14 cellular contexts compared by ENCODE assay signal in genomic region chr11:120125509-120125908, GRCh38. TPM values are rescaled to one million over a fixed set of nuclear protein-coding genes. Genes with fewer than 3 reads are reported as not detected.
DNase-seq lines count a peak whose midpoint lies in the region; ATAC-seq and TF ChIP-seq lines count a peak whose summit lies in the region.
"Had no signal": no experiment of that assay in that cellular context is flagged by ENCODE, and none has a peak within 500 bp of the region (broad histone marks: within the 10 kb centered on the region; RNA-seq: fewer than 3 reads in every experiment).

No MANE protein-coding gene starts in this region.

- H3K36me3 ChIP-seq in esophagus (ENCODE audit: control insufficient read depth in 2 of 2, insufficient read depth in 2 of 2, low read length in 1 of 2) = peaks cover 0 to 43% of the 10 kb centered on the region in 2 donors

- ATAC-seq in HG03342 (IDR thresholded peaks at IDR 0.05; ENCODE audit: unreplicated experiment) = no peak
- ATAC-seq: CD8-positive, alpha-beta T cell had no signal

- H3K4me3 ChIP-seq in esophagus (ENCODE audit: low read depth in 1 of 2, low read length in 2 of 2) (no peak overlapping the region), skin epidermis (no peak overlapping the region)

- H3K4me1 ChIP-seq in esophagus (ENCODE audit: control insufficient read depth in 2 of 2, insufficient read depth in 2 of 2, low read length in 1 of 2) = peaks cover 0 to 38% of the 10 kb centered on the region in 2 donors

- DNase-seq in RWPE1 (ENCODE audit: low spot score) = no peak
- DNase-seq in NCI-H2196 (lab: John Stamatoyannopoulos, UW; ENCODE audit: unreplicated experiment) = no peak
- no peak for DNase-seq in stimulated activated CD4-positive, alpha-beta T cell treated with anti-CD3 and anti-CD28 coated beads, Interleukin-2, amount 100 ng/mL, for 24 hours
- no peak for DNase-seq in NCI-H2081 treated with DMSO at 0.1 percent for 48 hours (lab: John Stamatoyannopoulos, UW)
- DNase-seq: CD8-positive, alpha-beta T cell; COR-L47; DMS153; DMS79 treated with DMSO at 0.1 percent for 48 hours; GOT3; H9 had no signal

- TF ChIP-seq CTCF in RWPE1 (conservative IDR thresholded peaks at IDR 0.05; ENCODE audit: low read depth) = no peak

- 64 to 72% methylated on average over 8 of the region's 8 CpGs for WGBS in esophagus, 2 donors

- POLR2A ChIA-PET in RWPE1 (lab: Yijun Ruan, JAX; ENCODE audit: low non-redundant PET) = interaction anchor here (1.0 kb wide), 1 partner anchor 12 kb away, joined by 4 read pairs; the partner anchor contains the start of gene TRIM29

- H3K27ac ChIP-seq in RWPE1 (peak overlapping the region; percentile 98), esophagus (ENCODE audit: low read depth in 2 of 2, low read length in 1 of 2) (peak overlapping the region; percentile 72 to 96), skin epidermis (peak overlapping the region in 13 of 21 experiments; percentile 35 to 92 (median 81))

- H3K9me3 ChIP-seq in esophagus (ENCODE audit: control insufficient read depth in 2 of 2, insufficient read depth in 1 of 2, low read depth in 1 of 2, low read length in 1 of 2) = no peaks in the 10 kb centered on the region

- no peaks in the 10 kb centered on the region for H3K27me3 ChIP-seq in esophagus (ENCODE audit: control insufficient read depth in 1 of 2, insufficient read depth in 2 of 2, low read length in 2 of 2)

- CTCF ChIA-PET in RWPE1 (lab: Yijun Ruan, JAX) = no interaction called here

RNA-seq across cellular contexts. Expression of gene TRIM29, which starts 12.4 kb away (rescaled TPM):
- 1,000 to 10,000 TPM in 1 of 2 donors, 100 to 1,000 TPM in 1; 943 to 1,078 TPM for polyA plus RNA-seq in esophagus
- polyA plus RNA-seq: CD14-positive monocyte had no signal
